ENCODE assay signal across 27 cellular contexts in genomic region chr9:90724880-90725279, GRCh38.
"Had no signal": no experiment of that assay in that cellular context is flagged by ENCODE, and none has a peak within 500 bp of the region (broad histone marks: within the 10 kb centered on the region; RNA-seq: fewer than 3 reads in every experiment).

No MANE protein-coding gene starts in this region.

- H3K4me3 ChIP-seq: cardiac muscle cell, SJSA1 had no signal

- H3K27ac Mint-ChIP-seq: activated CD4-positive, alpha-beta memory T cell treated with anti-CD3 and anti-CD28 coated beads, Interleukin-2, amount 10 ng/mL, durations not matched to agents 7 days and 5 days; activated CD4-positive, alpha-beta T cell treated with anti-CD3 and anti-CD28 coated beads for 36 hours; activated naive CD8-positive, alpha-beta T cell treated with anti-CD3 and anti-CD28 coated beads for 36 hours; activated T-helper 17 cell treated with anti-CD3 and anti-CD28 coated beads, Interleukin-2, amount 50 U/mL, for 72 hours had no signal

- H3K27me3 ChIP-seq: brain microvascular endothelial cell, cardiac muscle cell, SJSA1 had no signal

- H3K27ac ChIP-seq: brain microvascular endothelial cell, cardiac muscle cell, SJSA1, WERI-Rb-1 had no signal

- H3K9me3 Mint-ChIP-seq: activated CD4-positive, alpha-beta memory T cell treated with anti-CD3 and anti-CD28 coated beads, Interleukin-2, amount 10 ng/mL, durations not matched to agents 7 days and 5 days; activated naive CD4-positive, alpha-beta T cell treated with anti-CD3 and anti-CD28 coated beads, Interleukin-2, amount 10 ng/mL, durations not matched to agents 7 days and 5 days; activated naive CD8-positive, alpha-beta T cell treated with anti-CD3 and anti-CD28 coated beads for 36 hours; activated T-helper 17 cell treated with anti-CD3 and anti-CD28 coated beads, Interleukin-2, amount 50 U/mL, for 72 hours had no signal

- H3K36me3 ChIP-seq: brain microvascular endothelial cell, cardiac muscle cell, SJSA1, WERI-Rb-1 had no signal

- H3K9me3 ChIP-seq: SJSA1 had no signal

- H3K36me3 Mint-ChIP-seq: activated naive CD4-positive, alpha-beta T cell treated with anti-CD3 and anti-CD28 coated beads, Interleukin-2, amount 10 ng/mL, durations not matched to agents 7 days and 5 days; activated naive CD8-positive, alpha-beta T cell treated with anti-CD3 and anti-CD28 coated beads for 36 hours had no signal

- H3K4me1 Mint-ChIP-seq: activated CD4-positive, alpha-beta memory T cell treated with anti-CD3 and anti-CD28 coated beads, Interleukin-2, amount 10 ng/mL, durations not matched to agents 7 days and 5 days; activated CD4-positive, alpha-beta T cell treated with anti-CD3 and anti-CD28 coated beads for 36 hours; activated naive CD4-positive, alpha-beta T cell treated with anti-CD3 and anti-CD28 coated beads, Interleukin-2, amount 10 ng/mL, durations not matched to agents 7 days and 5 days; activated naive CD8-positive, alpha-beta T cell treated with anti-CD3 and anti-CD28 coated beads for 36 hours; activated T-helper 17 cell treated with anti-CD3 and anti-CD28 coated beads, Interleukin-2, amount 50 U/mL, for 72 hours had no signal

- H3K4me1 ChIP-seq: SJSA1 had no signal

- H3K4me3 Mint-ChIP-seq: activated CD4-positive, alpha-beta memory T cell treated with anti-CD3 and anti-CD28 coated beads, Interleukin-2, amount 10 ng/mL, durations not matched to agents 7 days and 5 days; activated CD4-positive, alpha-beta T cell treated with anti-CD3 and anti-CD28 coated beads for 36 hours; activated naive CD4-positive, alpha-beta T cell treated with anti-CD3 and anti-CD28 coated beads, Interleukin-2, amount 10 ng/mL, durations not matched to agents 7 days and 5 days; activated naive CD8-positive, alpha-beta T cell treated with anti-CD3 and anti-CD28 coated beads for 36 hours; activated T-helper 17 cell treated with anti-CD3 and anti-CD28 coated beads, Interleukin-2, amount 50 U/mL, for 72 hours had no signal

- ATAC-seq: PC-3, SK-N-SH treated with all-trans-retinoic acid at 6 μM for 48 hours had no signal

- DNase-seq: activated CD4-positive, alpha-beta memory T cell treated with anti-CD3 and anti-CD28 coated beads, Interleukin-2, amount 10 ng/mL, durations not matched to agents 7 days and 5 days; activated CD4-positive, alpha-beta T cell treated with anti-CD3 and anti-CD28 coated beads for 36 hours; activated CD4-positive, alpha-beta T cell treated with anti-CD3 and anti-CD28 coated beads, Interleukin-2, amount 50 U/mL, for 1 hour; activated gamma-delta T cell treated with Interleukin-2 at 50 U/mL for 16 hours; activated naive CD4-positive, alpha-beta T cell treated with anti-CD3 and anti-CD28 coated beads, Interleukin-2, amount 10 ng/mL, durations not matched to agents 7 days and 5 days; activated naive CD8-positive, alpha-beta T cell treated with anti-CD3 and anti-CD28 coated beads for 36 hours; activated T-cell treated with anti-CD3 and anti-CD28 coated beads for 4 hours; activated T-cell treated with anti-CD3 and anti-CD28 coated beads, Interleukin-2, amount 50 U/mL, for 48 hours; brain microvascular endothelial cell; cerebellar nuclear complex; KG1; MV-4-11; NCI-H1105; NCI-H1436; NCI-H1694 treated with DMSO at 0.1 percent for 48 hours; NCI-H2029 treated with DMSO at 0.1 percent for 48 hours; NCI-H345; NCI-H510A; NCI-H82; NK-92 treated with Interleukin-12 subunit alpha and Interleukin-12 subunit beta, amount 100 ng/mL, for 24 hours; T-helper 1 cell; WERI-Rb-1 had no signal
